In genomic region chr4:76280488-76281441, GRCh38 we compare ENCODE assay signal across 18 cellular contexts. TPM values are rescaled to one million over a fixed set of nuclear protein-coding genes. Genes with fewer than 3 reads are reported as not detected.
A peak's percentile ranks its signal among the peaks of the same experiment; 100 is the strongest.
DNase-seq lines count a peak whose midpoint lies in the region; ATAC-seq and TF ChIP-seq lines count a peak whose summit lies in the region.
"Had no signal": no experiment of that assay in that cellular context is flagged by ENCODE, and none has a peak within 500 bp of the region (broad histone marks: within the 10 kb centered on the region; RNA-seq: fewer than 3 reads in every experiment).

No MANE protein-coding gene starts in this region.

- H3K27me3 ChIP-seq in psoas muscle (ENCODE audit: insufficient read depth in 3 of 3, low read length in 2 of 3) = no peaks in the 10 kb centered on the region
- H3K27me3 ChIP-seq: BLaER1 treated with 17β-estradiol and CSF1 and Interleukin-3, amounts not matched to agents 10 nM and 100 nM had no signal

- POLR2A ChIA-PET in activated CD4-positive, alpha-beta memory T cell treated with anti-CD3 and anti-CD28 coated beads for 36 hours (lab: Charles Lee) = no interaction called here

- DNase-seq in stimulated activated naive CD8-positive, alpha-beta T cell treated with anti-CD3 and anti-CD28 coated beads, Interleukin-15, amount 100 ng/mL, for 72 hours = no peak
- DNase-seq in stimulated activated naive CD8-positive, alpha-beta T cell treated with anti-CD3 and anti-CD28 coated beads, Interleukin-15, Interleukin-2, amounts not matched to agents 100 U/mL and 50 U/mL, for 24 hours = no peak
- no peak for DNase-seq in left lobe of liver (ENCODE audit: low spot score)
- DNase-seq in psoas muscle = no peak
- DNase-seq in AG08395 (ENCODE audit: low spot score) = no peak
- no peak for DNase-seq in activated CD4-positive, alpha-beta memory T cell treated with anti-CD3 and anti-CD28 coated beads for 36 hours
- no peak for DNase-seq in omental fat pad (ENCODE audit: low spot score)
- DNase-seq: CD8-positive, alpha-beta memory T cell; DMS53; NCI-H1436; NCI-H1930; NCI-H226; NCI-H524; PC-9 had no signal

- no peak overlapping the region for H3K4me3 Mint-ChIP-seq in stimulated activated naive CD8-positive, alpha-beta T cell treated with anti-CD3 and anti-CD28 coated beads, Interleukin-15, amount 100 ng/mL, for 72 hours
- no peak overlapping the region for H3K4me3 Mint-ChIP-seq in activated CD4-positive, alpha-beta memory T cell treated with anti-CD3 and anti-CD28 coated beads for 36 hours
- H3K4me3 Mint-ChIP-seq: CD8-positive, alpha-beta memory T cell had no signal

- peak; percentile 15 for ATAC-seq in stimulated activated naive CD8-positive, alpha-beta T cell treated with anti-CD3 and anti-CD28 coated beads, Interleukin-15, amount 100 ng/mL, for 72 hours
- no peak for ATAC-seq in stimulated activated naive CD8-positive, alpha-beta T cell treated with anti-CD3 and anti-CD28 coated beads, Interleukin-15, Interleukin-2, amounts not matched to agents 100 U/mL and 50 U/mL, for 24 hours
- ATAC-seq in left lobe of liver (peak; percentile 40), psoas muscle (peak; percentile 25 to 56 (median 36)), HG02938 (IDR thresholded peaks at IDR 0.05; ENCODE audit: unreplicated experiment) (no peak), omental fat pad (ENCODE audit: low FRiP score) (no peak)

- no peaks in the 10 kb centered on the region for H3K36me3 ChIP-seq in psoas muscle (ENCODE audit: insufficient read depth in 1 of 2, low read depth in 1 of 2)
- H3K36me3 ChIP-seq: BLaER1 treated with 17β-estradiol and CSF1 and Interleukin-3, amounts not matched to agents 10 nM and 100 nM had no signal

- H3K4me3 ChIP-seq in psoas muscle = no peak overlapping the region
- H3K4me3 ChIP-seq: BLaER1 treated with 17β-estradiol and CSF1 and Interleukin-3, amounts not matched to agents 10 nM and 100 nM; PC-9 had no signal

- H3K27ac Mint-ChIP-seq in stimulated activated naive CD8-positive, alpha-beta T cell treated with anti-CD3 and anti-CD28 coated beads, Interleukin-15, amount 100 ng/mL, for 72 hours = no peak overlapping the region
- H3K27ac Mint-ChIP-seq in activated CD4-positive, alpha-beta memory T cell treated with anti-CD3 and anti-CD28 coated beads for 36 hours = no peak overlapping the region

- peaks cover 19% of the 10 kb centered on the region for H3K27me3 Mint-ChIP-seq in stimulated activated naive CD8-positive, alpha-beta T cell treated with anti-CD3 and anti-CD28 coated beads, Interleukin-15, amount 100 ng/mL, for 72 hours
- H3K27me3 Mint-ChIP-seq in activated CD4-positive, alpha-beta memory T cell treated with anti-CD3 and anti-CD28 coated beads for 36 hours = peaks cover 2% of the 10 kb centered on the region

- CTCF ChIA-PET in activated CD4-positive, alpha-beta memory T cell treated with anti-CD3 and anti-CD28 coated beads for 36 hours (lab: Charles Lee) = interaction anchor here (1.1 to 3.9 kb wide), 4 partner anchors 25 to 101 kb away, joined by 3 to 40 read pairs (median 12); partner anchors contain the start of gene STBD1

- WGBS in psoas muscle, 3 donors = 57 to 77% (median 60%) methylated on average over 6 of the region's 6 CpGs

- H3K4me1 Mint-ChIP-seq in stimulated activated naive CD8-positive, alpha-beta T cell treated with anti-CD3 and anti-CD28 coated beads, Interleukin-15, amount 100 ng/mL, for 72 hours = no peaks in the 10 kb centered on the region
- no peaks in the 10 kb centered on the region for H3K4me1 Mint-ChIP-seq in activated CD4-positive, alpha-beta memory T cell treated with anti-CD3 and anti-CD28 coated beads for 36 hours (ENCODE audit: low read depth)

- TF ChIP-seq CTCF in psoas muscle (IDR thresholded peaks at IDR 0.05) (no peak), omental fat pad (IDR thresholded peaks at IDR 0.05) (no peak)

- H3K36me3 Mint-ChIP-seq in activated CD4-positive, alpha-beta memory T cell treated with anti-CD3 and anti-CD28 coated beads for 36 hours = no peaks in the 10 kb centered on the region

- H3K27ac ChIP-seq in psoas muscle = no peak overlapping the region
- H3K27ac ChIP-seq: BLaER1 treated with 17β-estradiol and CSF1 and Interleukin-3, amounts not matched to agents 10 nM and 100 nM; PC-9; RWPE1 had no signal

- H3K4me1 ChIP-seq in psoas muscle = peaks cover 7% of the 10 kb centered on the region
- H3K4me1 ChIP-seq: BLaER1 treated with 17β-estradiol and CSF1 and Interleukin-3, amounts not matched to agents 10 nM and 100 nM had no signal

- H3K9me3 ChIP-seq in psoas muscle = peaks cover 1% of the 10 kb centered on the region

- intact Hi-C loops in psoas muscle (cut with DNase I) = no loop called here
- intact Hi-C loops in activated CD4-positive, alpha-beta memory T cell treated with anti-CD3 and anti-CD28 coated beads for 36 hours (cut with micrococcal nuclease) = no loop called here

- H3K9me3 Mint-ChIP-seq in stimulated activated naive CD8-positive, alpha-beta T cell treated with anti-CD3 and anti-CD28 coated beads, Interleukin-15, amount 100 ng/mL, for 72 hours = no peaks in the 10 kb centered on the region
- H3K9me3 Mint-ChIP-seq in activated CD4-positive, alpha-beta memory T cell treated with anti-CD3 and anti-CD28 coated beads for 36 hours = no peaks in the 10 kb centered on the region
- H3K9me3 Mint-ChIP-seq: CD8-positive, alpha-beta memory T cell had no signal

RNA-seq across cellular contexts. Expression of gene STBD1, which starts 25.8 kb away (rescaled TPM):
- total RNA-seq in left lobe of liver = 18.3 TPM
- total RNA-seq in psoas muscle = 10 to 100 TPM; 39.8 to 59.7 (median 47.2) TPM
- polyA plus RNA-seq in psoas muscle = 10 to 100 TPM; 11.7 to 52.2 (median 32.2) TPM
- total RNA-seq in activated CD4-positive, alpha-beta memory T cell treated with anti-CD3 and anti-CD28 coated beads for 36 hours = under 1 TPM; 0.63 to 0.67 TPM
- total RNA-seq in omental fat pad = 10 to 100 TPM; 12.8 to 49.3 (median 24.9) TPM

RNA-seq across cellular contexts. Expression of gene FAM47E, which starts 29.2 kb away (rescaled TPM):
- total RNA-seq in left lobe of liver (3.3 TPM), psoas muscle (1 to 10 TPM; 1.7 to 4.6 (median 3.2) TPM), omental fat pad (1 to 10 TPM; 1.7 to 7.8 (median 3.1) TPM)
- polyA plus RNA-seq in psoas muscle = 1 to 10 TPM; 1.2 to 2.6 (median 1.5) TPM
- total RNA-seq in activated CD4-positive, alpha-beta memory T cell treated with anti-CD3 and anti-CD28 coated beads for 36 hours = not detected
- total RNA-seq: CD8-positive, alpha-beta memory T cell; M059J had no signal
- polyA plus RNA-seq: CD8-positive, alpha-beta memory T cell had no signal

Comparison
In these comparisons a context has a peak if more than half of its experiments do, and no peak if none do; other contexts are left out.
1. ATAC-seq: peak in stimulated activated naive CD8-positive, alpha-beta T cell treated with anti-CD3 and anti-CD28 coated beads, Interleukin-15, amount 100 ng/mL, for 72 hours (single experiment), left lobe of liver (single experiment) and psoas muscle (4 of 4); none in stimulated activated naive CD8-positive, alpha-beta T cell treated with anti-CD3 and anti-CD28 coated beads, Interleukin-15, Interleukin-2, amounts not matched to agents 100 U/mL and 50 U/mL, for 24 hours (single experiment), HG02938 (single experiment) and omental fat pad (single experiment).
2. RNA of gene STBD1, which starts 25.8 kb away (total RNA-seq): 39.8 to 59.7 TPM in psoas muscle, 12.8 to 49.3 TPM in omental fat pad and 18.3 TPM in left lobe of liver (single experiment); 0.63 to 0.67 TPM in activated CD4-positive, alpha-beta memory T cell treated with anti-CD3 and anti-CD28 coated beads for 36 hours; every median in the first group is over 4 times any median in the second.